In the genomic region with DNA sequence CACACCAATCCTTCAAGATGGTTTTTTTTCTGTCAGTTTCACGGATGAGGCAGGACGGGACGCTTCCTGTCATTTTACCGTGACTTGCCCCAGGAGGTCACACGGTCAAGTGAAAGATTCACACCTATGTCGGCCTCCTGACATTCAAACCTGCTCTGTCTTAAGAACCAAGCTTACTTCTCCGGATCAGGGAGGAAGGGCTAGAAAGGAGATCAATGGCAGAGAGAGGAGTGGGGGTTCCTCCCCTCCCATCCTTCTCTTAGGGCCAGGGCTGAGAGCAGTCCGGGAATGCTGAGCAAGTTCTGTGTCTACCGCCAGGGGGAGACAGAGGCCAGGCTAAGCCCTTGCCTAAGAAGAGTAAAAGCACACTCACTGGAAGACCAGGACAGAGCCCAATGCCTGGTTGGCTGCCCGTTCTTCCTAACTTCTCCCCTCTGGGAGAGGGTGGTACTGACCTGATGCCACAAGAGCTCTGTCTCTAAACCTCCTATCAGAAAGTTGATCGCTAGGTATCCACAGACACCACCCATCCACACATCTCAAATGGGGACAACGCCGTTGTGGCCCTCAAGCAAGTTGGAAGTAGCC, we compare ENCODE assay signal across 8 cellular contexts. TPM values are rescaled to one million over a fixed set of nuclear protein-coding genes. Genes with fewer than 3 reads are reported as not detected.
A peak's percentile ranks its signal among the peaks of the same experiment; 100 is the strongest.
DNase-seq lines count a peak whose midpoint lies in the region; ATAC-seq and TF ChIP-seq lines count a peak whose summit lies in the region.

No MANE protein-coding gene starts in this region.

- peaks cover 12% of the 10 kb centered on the region for H3K27me3 Mint-ChIP-seq in CD8-positive, alpha-beta T cell (ENCODE audit: low read depth)
- peaks cover 7% of the 10 kb centered on the region for H3K27me3 Mint-ChIP-seq in activated naive CD8-positive, alpha-beta T cell
- no peaks in the 10 kb centered on the region for H3K27me3 Mint-ChIP-seq in osteocyte (ENCODE audit: unreplicated experiment)

- peak overlapping the region; percentile 52 for H3K4me3 ChIP-seq in CD8-positive, alpha-beta T cell (ENCODE audit: low read depth, low read length)
- peak overlapping the region; percentile 73 for H3K4me3 ChIP-seq in thoracic aorta

- no peaks in the 10 kb centered on the region for H3K9me3 ChIP-seq in CD8-positive, alpha-beta T cell (ENCODE audit: low read length)
- H3K9me3 ChIP-seq in thoracic aorta: no peaks in the 10 kb centered on the region

- peaks cover 25% of the 10 kb centered on the region for H3K4me1 ChIP-seq in CD8-positive, alpha-beta T cell (ENCODE audit: insufficient read depth, low read length)
- H3K4me1 ChIP-seq in thoracic aorta (ENCODE audit: control insufficient read depth in 1 of 2, low read depth in 2 of 2): peaks cover 5 to 23% of the 10 kb centered on the region in 2 donors

- H3K27ac Mint-ChIP-seq in CD8-positive, alpha-beta T cell: peak overlapping the region; percentile 88
- H3K27ac Mint-ChIP-seq in activated naive CD8-positive, alpha-beta T cell: no peak overlapping the region
- peak overlapping the region; percentile 59 for H3K27ac Mint-ChIP-seq in osteocyte (ENCODE audit: unreplicated experiment)

- H3K27ac ChIP-seq in CD8-positive, alpha-beta T cell (ENCODE audit: low read depth, low read length): peak overlapping the region; percentile 10
- H3K27ac ChIP-seq in thoracic aorta: peak overlapping the region; percentile 43 to 60

- DNase-seq in CD8-positive, alpha-beta T cell: peak; percentile 55 to 86 (median 76)
- peak; percentile 74 for DNase-seq in NCI-H1048 (lab: John Stamatoyannopoulos, UW)
- peak; percentile 89 for DNase-seq in Right ventricle myocardium superior
- DNase-seq in osteocyte (ENCODE audit: extremely low spot score, unreplicated experiment): peak; percentile 95
- no peak for DNase-seq in thoracic aorta (ENCODE audit: low spot score)

- peaks cover 21% of the 10 kb centered on the region for H3K4me1 Mint-ChIP-seq in CD8-positive, alpha-beta T cell (ENCODE audit: low read depth)
- H3K4me1 Mint-ChIP-seq in activated naive CD8-positive, alpha-beta T cell (ENCODE audit: low read depth): peaks cover 16% of the 10 kb centered on the region
- peaks cover 18% of the 10 kb centered on the region for H3K4me1 Mint-ChIP-seq in osteocyte (ENCODE audit: unreplicated experiment)

- peak; percentile 39 for ATAC-seq in CD8-positive, alpha-beta T cell
- ATAC-seq in GM21528 (IDR thresholded peaks at IDR 0.05; ENCODE audit: low FRiP score, unreplicated experiment): peak; percentile 36
- ATAC-seq in SK-N-SH treated with all-trans-retinoic acid at 6 μM for 48 hours: peak; percentile 88
- ATAC-seq in Right ventricle myocardium superior (ENCODE audit: poor library complexity): peak; percentile 85
- peak; percentile 64 for ATAC-seq in thoracic aorta (ENCODE audit: insufficient number of reproducible peaks, low FRiP score, low read depth)

- POLR2A ChIA-PET in CD8-positive, alpha-beta T cell (lab: Charles Lee): interaction anchor here (2.1 to 2.5 kb wide), 4 partner anchors 12 to 357 kb away, joined by 8 to 19 read pairs (median 14); a partner anchor contains a TSS

- intact Hi-C loops in CD8-positive, alpha-beta T cell (cut with DNase I, micrococcal nuclease): loop anchor here (1.0 to 5.0 kb wide), 10 partner anchors 88 to 1096 kb away; a partner anchor contains a TSS
- intact Hi-C loops in Right ventricle myocardium superior (cut with DNase I): loop anchor here (2.0 to 10.0 kb wide), 3 partner anchors 91 to 326 kb away; a partner anchor contains a TSS

- no peaks in the 10 kb centered on the region for H3K36me3 Mint-ChIP-seq in CD8-positive, alpha-beta T cell
- no peaks in the 10 kb centered on the region for H3K36me3 Mint-ChIP-seq in activated naive CD8-positive, alpha-beta T cell
- no peaks in the 10 kb centered on the region for H3K36me3 Mint-ChIP-seq in osteocyte (ENCODE audit: unreplicated experiment)

- peak; percentile 94 for TF ChIP-seq CTCF in CD8-positive, alpha-beta T cell (IDR thresholded peaks at IDR 0.05)
- TF ChIP-seq CTCF in osteocyte (IDR thresholded peaks at IDR 0.05): peak; percentile 98
- peak; percentile 96 for TF ChIP-seq CTCF in thoracic aorta (IDR thresholded peaks at IDR 0.05)

- no peaks in the 10 kb centered on the region for H3K9me3 Mint-ChIP-seq in CD8-positive, alpha-beta T cell
- no peaks in the 10 kb centered on the region for H3K9me3 Mint-ChIP-seq in activated naive CD8-positive, alpha-beta T cell (ENCODE audit: low read depth)
- H3K9me3 Mint-ChIP-seq in osteocyte (ENCODE audit: unreplicated experiment): no peaks in the 10 kb centered on the region

- no peaks in the 10 kb centered on the region for H3K36me3 ChIP-seq in CD8-positive, alpha-beta T cell (ENCODE audit: insufficient read depth, low read length)
- no peaks in the 10 kb centered on the region for H3K36me3 ChIP-seq in thoracic aorta

- CTCF ChIA-PET in CD8-positive, alpha-beta T cell (lab: Charles Lee): interaction anchor here (0.6 to 4.6 kb wide), 42 partner anchors 8 to 1625 kb away, joined by 3 to 61 read pairs (median 4); a partner anchor contains a TSS

- no peaks in the 10 kb centered on the region for H3K27me3 ChIP-seq in CD8-positive, alpha-beta T cell (ENCODE audit: insufficient read depth, low read length)
- no peaks in the 10 kb centered on the region for H3K27me3 ChIP-seq in thoracic aorta (replicated peaks; ENCODE audit: insufficient read depth)

- peak overlapping the region; percentile 90 for H3K4me3 Mint-ChIP-seq in CD8-positive, alpha-beta T cell
- H3K4me3 Mint-ChIP-seq in activated naive CD8-positive, alpha-beta T cell: peak overlapping the region; percentile 84
- H3K4me3 Mint-ChIP-seq in osteocyte (ENCODE audit: unreplicated experiment): peak overlapping the region; percentile 82

TF ChIP-seq in SK-N-SH treated with all-trans-retinoic acid at 6 μM for 48 hours, 23 proteins besides CTCF, POLR2A, EP300 and RAD21:
- TF ChIP-seq ZNF565 (CRISPR knock-in tag; conservative IDR thresholded peaks at IDR 0.05; ENCODE audit: low read depth) (no peak), OSR1 (CRISPR knock-in tag; IDR thresholded peaks at IDR 0.05) (no peak), GLIS3 (CRISPR knock-in tag; IDR thresholded peaks at IDR 0.05) (no peak), RARB (CRISPR knock-in tag; IDR thresholded peaks at IDR 0.05) (no peak), ZNF8 (CRISPR knock-in tag; IDR thresholded peaks at IDR 0.05) (no peak)
- TF ChIP-seq, protein P1, sequence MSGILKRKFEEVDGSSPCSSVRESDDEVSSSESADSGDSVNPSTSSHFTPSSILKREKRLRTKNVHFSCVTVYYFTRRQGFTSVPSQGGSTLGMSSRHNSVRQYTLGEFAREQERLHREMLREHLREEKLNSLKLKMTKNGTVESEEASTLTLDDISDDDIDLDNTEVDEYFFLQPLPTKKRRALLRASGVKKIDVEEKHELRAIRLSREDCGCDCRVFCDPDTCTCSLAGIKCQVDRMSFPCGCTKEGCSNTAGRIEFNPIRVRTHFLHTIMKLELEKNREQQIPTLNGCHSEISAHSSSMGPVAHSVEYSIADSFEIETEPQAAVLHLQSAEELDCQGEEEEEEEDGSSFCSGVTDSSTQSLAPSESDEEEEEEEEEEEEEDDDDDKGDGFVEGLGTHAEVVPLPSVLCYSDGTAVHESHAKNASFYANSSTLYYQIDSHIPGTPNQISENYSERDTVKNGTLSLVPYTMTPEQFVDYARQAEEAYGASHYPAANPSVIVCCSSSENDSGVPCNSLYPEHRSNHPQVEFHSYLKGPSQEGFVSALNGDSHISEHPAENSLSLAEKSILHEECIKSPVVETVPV (CRISPR knock-in tag; IDR thresholded peaks at IDR 0.05): no peak
- TF ChIP-seq, protein P2, sequence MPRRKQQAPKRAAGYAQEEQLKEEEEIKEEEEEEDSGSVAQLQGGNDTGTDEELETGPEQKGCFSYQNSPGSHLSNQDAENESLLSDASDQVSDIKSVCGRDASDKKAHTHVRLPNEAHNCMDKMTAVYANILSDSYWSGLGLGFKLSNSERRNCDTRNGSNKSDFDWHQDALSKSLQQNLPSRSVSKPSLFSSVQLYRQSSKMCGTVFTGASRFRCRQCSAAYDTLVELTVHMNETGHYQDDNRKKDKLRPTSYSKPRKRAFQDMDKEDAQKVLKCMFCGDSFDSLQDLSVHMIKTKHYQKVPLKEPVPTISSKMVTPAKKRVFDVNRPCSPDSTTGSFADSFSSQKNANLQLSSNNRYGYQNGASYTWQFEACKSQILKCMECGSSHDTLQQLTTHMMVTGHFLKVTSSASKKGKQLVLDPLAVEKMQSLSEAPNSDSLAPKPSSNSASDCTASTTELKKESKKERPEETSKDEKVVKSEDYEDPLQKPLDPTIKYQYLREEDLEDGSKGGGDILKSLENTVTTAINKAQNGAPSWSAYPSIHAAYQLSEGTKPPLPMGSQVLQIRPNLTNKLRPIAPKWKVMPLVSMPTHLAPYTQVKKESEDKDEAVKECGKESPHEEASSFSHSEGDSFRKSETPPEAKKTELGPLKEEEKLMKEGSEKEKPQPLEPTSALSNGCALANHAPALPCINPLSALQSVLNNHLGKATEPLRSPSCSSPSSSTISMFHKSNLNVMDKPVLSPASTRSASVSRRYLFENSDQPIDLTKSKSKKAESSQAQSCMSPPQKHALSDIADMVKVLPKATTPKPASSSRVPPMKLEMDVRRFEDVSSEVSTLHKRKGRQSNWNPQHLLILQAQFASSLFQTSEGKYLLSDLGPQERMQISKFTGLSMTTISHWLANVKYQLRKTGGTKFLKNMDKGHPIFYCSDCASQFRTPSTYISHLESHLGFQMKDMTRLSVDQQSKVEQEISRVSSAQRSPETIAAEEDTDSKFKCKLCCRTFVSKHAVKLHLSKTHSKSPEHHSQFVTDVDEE (CRISPR knock-in tag; IDR thresholded peaks at IDR 0.05): no peak
- TF ChIP-seq, protein P3, sequence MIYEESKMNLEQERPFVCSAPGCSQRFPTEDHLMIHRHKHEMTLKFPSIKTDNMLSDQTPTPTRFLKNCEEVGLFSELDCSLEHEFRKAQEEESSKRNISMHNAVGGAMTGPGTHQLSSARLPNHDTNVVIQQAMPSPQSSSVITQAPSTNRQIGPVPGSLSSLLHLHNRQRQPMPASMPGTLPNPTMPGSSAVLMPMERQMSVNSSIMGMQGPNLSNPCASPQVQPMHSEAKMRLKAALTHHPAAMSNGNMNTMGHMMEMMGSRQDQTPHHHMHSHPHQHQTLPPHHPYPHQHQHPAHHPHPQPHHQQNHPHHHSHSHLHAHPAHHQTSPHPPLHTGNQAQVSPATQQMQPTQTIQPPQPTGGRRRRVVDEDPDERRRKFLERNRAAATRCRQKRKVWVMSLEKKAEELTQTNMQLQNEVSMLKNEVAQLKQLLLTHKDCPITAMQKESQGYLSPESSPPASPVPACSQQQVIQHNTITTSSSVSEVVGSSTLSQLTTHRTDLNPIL (CRISPR knock-in tag; IDR thresholded peaks at IDR 0.05; ENCODE audit: low read depth): no peak

RNA-seq across cellular contexts. Expression of a gene that starts 1.1 kb away (rescaled TPM):
- total RNA-seq in CD8-positive, alpha-beta T cell: under 1 TPM; 0.57 to 0.69 TPM
- total RNA-seq in Right ventricle myocardium superior (4.7 TPM), osteocyte (0.67 and 1.1 TPM in 2 replicates), thoracic aorta (1 to 10 TPM; 2.3 to 2.7 TPM)

RNA-seq across cellular contexts. Expression of a gene that starts 9.3 kb away (rescaled TPM):
- 1 to 10 TPM; 7.9 TPM for total RNA-seq in CD8-positive, alpha-beta T cell
- total RNA-seq in Right ventricle myocardium superior (98.2 TPM), osteocyte (285 and 296 TPM in 2 replicates), thoracic aorta (100 to 1,000 TPM; 297 to 378 TPM)

RNA-seq across cellular contexts. Expression of a gene that starts 41.8 kb away (rescaled TPM):
- 10 to 100 TPM; 92.4 to 94.7 TPM for total RNA-seq in CD8-positive, alpha-beta T cell
- total RNA-seq in Right ventricle myocardium superior: 10.4 TPM
- 85.1 and 87.4 TPM in 2 replicates for total RNA-seq in osteocyte
- 10 to 100 TPM; 28.3 to 31.9 TPM for total RNA-seq in thoracic aorta

Comparison
In these comparisons a context has a peak if more than half of its experiments do, and no peak if none do; other contexts are left out.
1. ATAC-seq: peak in every context shown above with its lines; median percentile 88 in SK-N-SH treated with all-trans-retinoic acid at 6 μM for 48 hours; 85 in Right ventricle myocardium superior; 64 in thoracic aorta; 39 in CD8-positive, alpha-beta T cell; 36 in GM21528.
2. RNA of a gene that starts 9.3 kb away (total RNA-seq): 297 to 378 TPM in thoracic aorta, 285 to 296 TPM in osteocyte and 98.2 TPM in Right ventricle myocardium superior (single experiment); 7.9 TPM in CD8-positive, alpha-beta T cell; every median in the first group is over 10 times any median in the second.
3. Peak in every context shown above with its lines, with median percentiles within 50 percentile points of each other: H3K4me3 Mint-ChIP-seq and CTCF ChIP-seq.